10 cellular contexts compared by ENCODE assay signal in genomic region chr1:148429856-148430255, GRCh38. TPM values are rescaled to one million over a fixed set of nuclear protein-coding genes. Genes with fewer than 3 reads are reported as not detected.
"Had no signal": no experiment of that assay in that cellular context is flagged by ENCODE, and none has a peak within 500 bp of the region (broad histone marks: within the 10 kb centered on the region; RNA-seq: fewer than 3 reads in every experiment).

No MANE protein-coding gene starts in this region.

RNA-seq across cellular contexts. Expression of gene PPIAL4G, which starts 53.2 kb away (rescaled TPM):
- total RNA-seq: dermis microvascular lymphatic vessel endothelial cell, fibroblast of villous mesenchyme, lower leg skin, lung microvascular endothelial cell, osteoblast, prostate gland, right cardiac atrium, skeletal muscle tissue, thoracic aorta, tibial nerve had no signal
- polyA plus RNA-seq: right cardiac atrium had no signal
